ENCODE assay signal across 8 cellular contexts in genomic region chr22:36334838-36335603, GRCh38. TPM values are rescaled to one million over a fixed set of nuclear protein-coding genes. Genes with fewer than 3 reads are reported as not detected.
DNase-seq lines count a peak whose midpoint lies in the region; ATAC-seq and TF ChIP-seq lines count a peak whose summit lies in the region.

No MANE protein-coding gene starts in this region.

- H3K4me1 ChIP-seq in body of pancreas, result peaks cover 82% of the 10 kb centered on the region

- H3K27ac ChIP-seq in body of pancreas, result peak overlapping the region; percentile 84 to 96 (median 90)

- intact Hi-C loops in body of pancreas (cut with DNase I), result loop anchor here (5.0 kb wide), 1 partner anchor 47 kb away; no protein-coding TSS in a partner anchor

- no peak overlapping the region for H3K4me3 ChIP-seq in body of pancreas

- TF ChIP-seq CTCF in body of pancreas (IDR thresholded peaks at IDR 0.05), result no peak

- H3K27ac Mint-ChIP-seq in stimulated activated naive B cell treated with anti-CD40 and anti-IgM and Interleukin-4, amounts not matched to agents 10 μg/mL and 1 μg/mL and 100 μg/mL, for 72 hours, result peak overlapping the region; percentile 97

- WGBS in body of pancreas, 2 donors, result 53 to 54% methylated on average over 10 to 17 of the region's 17 CpGs

- ATAC-seq in body of pancreas, result peak; percentile 29
- ATAC-seq in stimulated activated naive B cell treated with anti-CD40 and anti-IgM and Interleukin-4, amounts not matched to agents 10 μg/mL and 1 μg/mL and 100 μg/mL, for 72 hours (replicated peaks), result no peak
- ATAC-seq in GM19397 (IDR thresholded peaks at IDR 0.05; ENCODE audit: unreplicated experiment), result no peak

- H3K9me3 Mint-ChIP-seq in stimulated activated naive B cell treated with anti-CD40 and anti-IgM and Interleukin-4, amounts not matched to agents 10 μg/mL and 1 μg/mL and 100 μg/mL, for 72 hours, result no peaks in the 10 kb centered on the region

- peaks cover 0 to 6% of the 10 kb centered on the region in 2 donors for H3K36me3 ChIP-seq in body of pancreas (replicated peaks in 1 of 2; ENCODE audit: insufficient read depth in 1 of 2, low read depth in 2 of 2)

- peaks cover 73 to 83% of the 10 kb centered on the region in 2 donors for H3K36me3 Mint-ChIP-seq in stimulated activated naive B cell treated with anti-CD40 and anti-IgM and Interleukin-4, amounts not matched to agents 10 μg/mL and 1 μg/mL and 100 μg/mL, for 72 hours

- H3K4me1 Mint-ChIP-seq in stimulated activated naive B cell treated with anti-CD40 and anti-IgM and Interleukin-4, amounts not matched to agents 10 μg/mL and 1 μg/mL and 100 μg/mL, for 72 hours, result peaks cover 79 to 100% of the 10 kb centered on the region in 2 donors

- TF ChIP-seq POLR2A in body of pancreas (IDR thresholded peaks at IDR 0.05), result no peak

- H3K9me3 ChIP-seq in body of pancreas, result no peaks in the 10 kb centered on the region

- no peaks in the 10 kb centered on the region for H3K27me3 ChIP-seq in body of pancreas

- DNase-seq in ELR (ENCODE audit: low read depth) (peak; percentile 88), OCI-M1 (lab: John Stamatoyannopoulos, UW) (peak; percentile 90), body of pancreas (peak; percentile 62 to 78 (median 68)), inferior parietal cortex (ENCODE audit: extremely low spot score) (peak; percentile 60), T1000 (lab: John Stamatoyannopoulos, UW) (no peak), NCI-H2081 (lab: John Stamatoyannopoulos, UW) (no peak)
- no peak for DNase-seq in stimulated activated naive B cell treated with anti-CD40 and anti-IgM and Interleukin-4, amounts not matched to agents 10 μg/mL and 1 μg/mL and 100 μg/mL, for 72 hours

- H3K4me3 Mint-ChIP-seq in stimulated activated naive B cell treated with anti-CD40 and anti-IgM and Interleukin-4, amounts not matched to agents 10 μg/mL and 1 μg/mL and 100 μg/mL, for 72 hours, result peak overlapping the region; percentile 4 to 15

- no peaks in the 10 kb centered on the region for H3K27me3 Mint-ChIP-seq in stimulated activated naive B cell treated with anti-CD40 and anti-IgM and Interleukin-4, amounts not matched to agents 10 μg/mL and 1 μg/mL and 100 μg/mL, for 72 hours

RNA-seq across cellular contexts. Expression of gene MYH9, which starts 52.7 kb away (rescaled TPM):
- total RNA-seq in body of pancreas, result 100 to 1,000 TPM; 294 to 323 TPM

Comparison
In these comparisons a context has a peak if more than half of its experiments do, and no peak if none do; other contexts are left out.
1. DNase-seq: peak in ELR (single experiment), OCI-M1 (single experiment), body of pancreas (4 of 4) and inferior parietal cortex (single experiment); none in stimulated activated naive B cell treated with anti-CD40 and anti-IgM and Interleukin-4, amounts not matched to agents 10 μg/mL and 1 μg/mL and 100 μg/mL, for 72 hours (single experiment), T1000 (single experiment) and NCI-H2081 (0 of 2).